Comparison of ENCODE assay signal across 27 cellular contexts in genomic region chr2:177506506-177506905, GRCh38.
"Had no signal": no experiment of that assay in that cellular context is flagged by ENCODE, and none has a peak within 500 bp of the region (broad histone marks: within the 10 kb centered on the region; RNA-seq: fewer than 3 reads in every experiment).

No MANE protein-coding gene starts in this region.

- H3K4me1 ChIP-seq: esophagus squamous epithelium, gastroesophageal sphincter had no signal

- H3K27ac Mint-ChIP-seq: activated B cell treated with CpG ODN at 0.5 μM for 24 hours; activated CD8-positive, alpha-beta T cell treated with anti-CD3 and anti-CD28 coated beads for 36 hours; activated naive CD8-positive, alpha-beta T cell; activated T-helper 17 cell treated with anti-CD3 and anti-CD28 coated beads, Interleukin-2, amount 50 U/mL, for 72 hours had no signal

- H3K27me3 ChIP-seq: esophagus squamous epithelium, gastroesophageal sphincter had no signal

- DNase-seq: activated B cell treated with CpG ODN at 0.5 μM for 24 hours; activated CD4-positive, alpha-beta T cell treated with anti-CD3 and anti-CD28 coated beads for 48 hours; activated CD4-positive, alpha-beta T cell treated with anti-CD3 and anti-CD28 coated beads, Interleukin-2, amount 50 U/mL, for 1 hour; activated CD4-positive, alpha-beta T cell treated with anti-CD3 and anti-CD28 coated beads, Interleukin-2, amount 50 U/mL, for 48 hours; activated CD8-positive, alpha-beta memory T cell treated with anti-CD3 and anti-CD28 coated beads for 24 hours; activated CD8-positive, alpha-beta T cell treated with anti-CD3 and anti-CD28 coated beads for 36 hours; activated effector memory CD4-positive, alpha-beta T cell treated with Interleukin-2 at 50 U/mL for 16 hours; activated gamma-delta T cell treated with Interleukin-2 at 50 U/mL for 16 hours; activated naive CD4-positive, alpha-beta T cell treated with anti-CD3 and anti-CD28 coated beads, Interleukin-2, amount 50 U/mL, for 16 hours; activated naive CD4-positive, alpha-beta T cell treated with Interleukin-2 at 50 U/mL for 16 hours; activated T-cell treated with anti-CD3 and anti-CD28 coated beads, Interleukin-2, amount 50 U/mL, for 4 hours; amniotic stem cell; anterior cingulate cortex; caudate nucleus; effector CD8-positive, alpha-beta T cell; esophagus squamous epithelium; foreskin melanocyte; head of caudate nucleus; T1000; WERI-Rb-1 had no signal

- H3K4me3 ChIP-seq: esophagus squamous epithelium, gastroesophageal sphincter had no signal

- H3K9me3 Mint-ChIP-seq: activated B cell treated with CpG ODN at 0.5 μM for 24 hours; activated CD8-positive, alpha-beta T cell treated with anti-CD3 and anti-CD28 coated beads for 36 hours; activated T-cell treated with anti-CD3 and anti-CD28 coated beads, Interleukin-2, amount 50 U/mL, for 4 hours; activated T-helper 17 cell treated with anti-CD3 and anti-CD28 coated beads, Interleukin-2, amount 50 U/mL, for 72 hours had no signal

- FAIRE-seq: astrocyte, endothelial cell of umbilical vein had no signal

- H3K4me3 Mint-ChIP-seq: activated B cell treated with CpG ODN at 0.5 μM for 24 hours; activated CD8-positive, alpha-beta T cell treated with anti-CD3 and anti-CD28 coated beads for 36 hours; activated naive CD8-positive, alpha-beta T cell; activated T-cell treated with anti-CD3 and anti-CD28 coated beads, Interleukin-2, amount 50 U/mL, for 4 hours; activated T-helper 17 cell treated with anti-CD3 and anti-CD28 coated beads, Interleukin-2, amount 50 U/mL, for 72 hours had no signal

- H3K9me3 ChIP-seq: esophagus squamous epithelium, gastroesophageal sphincter had no signal

- ATAC-seq: activated CD4-positive, CD25-positive, alpha-beta regulatory T cell treated with anti-CD3 and anti-CD28 coated beads, Interleukin-2, amount 50 U/mL, for 24 hours; activated CD8-positive, alpha-beta T cell treated with anti-CD3 and anti-CD28 coated beads for 36 hours; activated T-cell treated with anti-CD3 and anti-CD28 coated beads, Interleukin-2, amount 50 U/mL, for 4 hours; activated T-helper 17 cell treated with anti-CD3 and anti-CD28 coated beads, Interleukin-2, amount 50 U/mL, for 72 hours; gastroesophageal sphincter had no signal

- H3K27me3 Mint-ChIP-seq: activated B cell treated with CpG ODN at 0.5 μM for 24 hours; activated CD8-positive, alpha-beta T cell treated with anti-CD3 and anti-CD28 coated beads for 36 hours; activated naive CD8-positive, alpha-beta T cell; activated T-helper 17 cell treated with anti-CD3 and anti-CD28 coated beads, Interleukin-2, amount 50 U/mL, for 72 hours had no signal

- H3K4me1 Mint-ChIP-seq: activated B cell treated with CpG ODN at 0.5 μM for 24 hours; activated T-helper 17 cell treated with anti-CD3 and anti-CD28 coated beads, Interleukin-2, amount 50 U/mL, for 72 hours had no signal

- H3K27ac ChIP-seq: epithelial cell of prostate, esophagus squamous epithelium, gastroesophageal sphincter, WERI-Rb-1 had no signal
